In the genomic region with DNA sequence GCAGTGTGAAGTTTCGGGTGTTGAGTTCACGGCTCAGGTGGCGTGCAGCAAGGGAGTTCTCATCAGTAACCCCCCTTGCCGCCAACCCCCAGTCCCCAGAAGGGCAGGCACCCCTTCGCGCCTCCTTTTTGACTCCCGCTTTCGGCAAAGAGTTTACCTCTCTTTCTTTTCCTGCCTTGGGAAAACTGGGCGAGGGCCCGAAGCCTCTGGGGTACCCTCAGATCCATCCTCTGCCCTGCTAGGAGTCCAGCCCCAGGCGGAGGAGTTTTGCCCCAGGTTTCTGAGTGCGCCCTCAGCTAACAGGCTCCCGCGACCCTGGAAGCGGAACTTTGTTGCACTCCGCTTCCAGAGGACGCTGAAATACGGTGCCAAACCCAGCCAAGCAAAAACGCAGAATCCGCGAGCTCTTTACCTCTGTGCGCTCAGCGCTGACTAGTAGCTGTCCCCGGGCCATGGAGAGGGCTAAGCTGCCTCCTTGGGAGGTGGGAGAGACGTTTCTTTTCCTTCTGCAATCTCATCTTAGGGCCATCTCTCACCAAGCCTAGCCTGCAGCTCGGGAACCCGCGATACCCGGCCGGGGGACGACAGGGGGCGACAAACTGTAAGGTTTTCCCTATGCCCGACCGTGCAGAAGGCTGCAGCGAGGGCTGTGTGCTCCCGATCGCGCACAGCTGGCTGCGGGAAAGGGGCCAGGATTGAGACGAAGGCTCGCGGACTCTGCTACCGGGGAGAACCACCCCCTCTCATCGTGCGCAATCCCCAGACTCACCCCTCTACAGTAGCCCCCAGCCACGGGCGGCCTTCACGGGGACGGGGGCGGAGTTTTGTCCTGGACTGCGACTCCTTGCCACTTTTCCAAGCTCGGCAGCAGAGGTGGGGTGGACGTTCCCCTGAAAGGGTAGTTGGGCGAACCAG, we compare ENCODE assay signal across 7 cellular contexts. TPM values are rescaled to one million over a fixed set of nuclear protein-coding genes. Genes with fewer than 3 reads are reported as not detected.
DNase-seq lines count a peak whose midpoint lies in the region; ATAC-seq, FAIRE-seq and TF ChIP-seq lines count a peak whose summit lies in the region.

No MANE protein-coding gene starts in this region.

- no peak overlapping the region for H3K9ac ChIP-seq in kidney (ENCODE audit: low read length in 2 of 2)

- no peak for ATAC-seq in GM21717 (IDR thresholded peaks at IDR 0.05; ENCODE audit: unreplicated experiment)
- no peak for ATAC-seq in stimulated activated effector memory CD8-positive, alpha-beta T cell treated with anti-CD3 and anti-CD28 coated beads, Interleukin-12 subunit alpha, Interleukin-12 subunit beta, amount 100 ng/mL, for 72 hours

- H3K9me3 ChIP-seq in ascending aorta (no peaks in the 10 kb centered on the region), kidney (ENCODE audit: control insufficient read depth in 1 of 2, low read length in 2 of 2) (no peaks in the 10 kb centered on the region)

- peaks cover 3% of the 10 kb centered on the region for H3K9me3 Mint-ChIP-seq in stimulated activated effector memory CD8-positive, alpha-beta T cell treated with anti-CD3 and anti-CD28 coated beads, Interleukin-12 subunit alpha, Interleukin-12 subunit beta, amount 100 ng/mL, for 72 hours

- H3K36me3 Mint-ChIP-seq in stimulated activated effector memory CD8-positive, alpha-beta T cell treated with anti-CD3 and anti-CD28 coated beads, Interleukin-12 subunit alpha, Interleukin-12 subunit beta, amount 100 ng/mL, for 72 hours = no peaks in the 10 kb centered on the region

- H3K4me1 Mint-ChIP-seq in stimulated activated effector memory CD8-positive, alpha-beta T cell treated with anti-CD3 and anti-CD28 coated beads, Interleukin-12 subunit alpha, Interleukin-12 subunit beta, amount 100 ng/mL, for 72 hours = peaks cover 5% of the 10 kb centered on the region

- DNase-seq in NCI-H1048 (lab: John Stamatoyannopoulos, UW) (peak; percentile 6), ascending aorta (ENCODE audit: low spot score in 2 of 2) (no peak), kidney (peak; percentile 63)
- DNase-seq in stimulated activated CD8-positive, alpha-beta memory T cell treated with anti-CD3 and anti-CD28 coated beads, Interleukin-2, amount 100 ng/mL, for 48 hours (ENCODE audit: low read depth in 2 of 2) = peak; percentile 37 to 48
- no peak for DNase-seq in stimulated activated effector memory CD8-positive, alpha-beta T cell treated with anti-CD3 and anti-CD28 coated beads, Interleukin-12 subunit alpha, Interleukin-12 subunit beta, amount 100 ng/mL, for 72 hours (ENCODE audit: low spot score in 2 of 2)

- H3K4me3 Mint-ChIP-seq in stimulated activated effector memory CD8-positive, alpha-beta T cell treated with anti-CD3 and anti-CD28 coated beads, Interleukin-12 subunit alpha, Interleukin-12 subunit beta, amount 100 ng/mL, for 72 hours = no peak overlapping the region

- H3K27ac Mint-ChIP-seq in stimulated activated effector memory CD8-positive, alpha-beta T cell treated with anti-CD3 and anti-CD28 coated beads, Interleukin-12 subunit alpha, Interleukin-12 subunit beta, amount 100 ng/mL, for 72 hours = no peak overlapping the region

- no peaks in the 10 kb centered on the region for H3K4me1 ChIP-seq in ascending aorta
- peaks cover 0 to 3% of the 10 kb centered on the region in 2 donors for H3K4me1 ChIP-seq in kidney (ENCODE audit: control insufficient read depth in 1 of 2, insufficient read depth in 1 of 2, low read depth in 1 of 2, low read length in 2 of 2)

- FAIRE-seq in kidney (lab: Jason Lieb, UNC) = no peak

- H3K4me3 ChIP-seq in ascending aorta = peak overlapping the region; percentile 18 to 41
- no peak overlapping the region for H3K4me3 ChIP-seq in kidney (ENCODE audit: low read length in 2 of 2)

- H3K36me3 ChIP-seq in ascending aorta (no peaks in the 10 kb centered on the region), kidney (ENCODE audit: control insufficient read depth in 1 of 2, insufficient read depth in 2 of 2, low read length in 2 of 2) (no peaks in the 10 kb centered on the region)

- intact Hi-C loops in ascending aorta (cut with DNase I) (no loop called here), kidney (cut with DNase I) (no loop called here)

- H3K27ac ChIP-seq in ascending aorta (no peak overlapping the region), kidney (ENCODE audit: low read depth in 2 of 2, low read length in 2 of 2) (no peak overlapping the region)

- TF ChIP-seq CTCF in GM12874 (IDR thresholded peaks at IDR 0.05; ENCODE audit: insufficient read depth, low read depth, low read length) (peak; percentile 56), ascending aorta (IDR thresholded peaks at IDR 0.05) (peak in 1 of 3 experiments; percentile 33), kidney (IDR thresholded peaks at IDR 0.05; ENCODE audit: borderline replicate concordance, extremely low read depth, insufficient read depth) (peak; percentile 53)

- H3K27me3 ChIP-seq in ascending aorta = no peaks in the 10 kb centered on the region

RNA-seq across cellular contexts. Expression of gene PAX1, which starts 2.7 kb away (rescaled TPM):
- total RNA-seq in ascending aorta (not detected), kidney (not detected)
- not detected for polyA plus RNA-seq in kidney (ENCODE audit: insufficient read depth, low read depth, low replicate concordance)

Comparison
In these comparisons a context has a peak if more than half of its experiments do, and no peak if none do; other contexts are left out.
1. DNase-seq: peak in NCI-H1048 (single experiment), kidney (single experiment) and stimulated activated CD8-positive, alpha-beta memory T cell treated with anti-CD3 and anti-CD28 coated beads, Interleukin-2, amount 100 ng/mL, for 48 hours (2 of 2); none in ascending aorta (0 of 2) and stimulated activated effector memory CD8-positive, alpha-beta T cell treated with anti-CD3 and anti-CD28 coated beads, Interleukin-12 subunit alpha, Interleukin-12 subunit beta, amount 100 ng/mL, for 72 hours (0 of 2).
2. H3K4me3 ChIP-seq: peak in ascending aorta (2 of 2); none in kidney (0 of 2).